ENCODE assay signal across 1 cellular context in the genomic region with DNA sequence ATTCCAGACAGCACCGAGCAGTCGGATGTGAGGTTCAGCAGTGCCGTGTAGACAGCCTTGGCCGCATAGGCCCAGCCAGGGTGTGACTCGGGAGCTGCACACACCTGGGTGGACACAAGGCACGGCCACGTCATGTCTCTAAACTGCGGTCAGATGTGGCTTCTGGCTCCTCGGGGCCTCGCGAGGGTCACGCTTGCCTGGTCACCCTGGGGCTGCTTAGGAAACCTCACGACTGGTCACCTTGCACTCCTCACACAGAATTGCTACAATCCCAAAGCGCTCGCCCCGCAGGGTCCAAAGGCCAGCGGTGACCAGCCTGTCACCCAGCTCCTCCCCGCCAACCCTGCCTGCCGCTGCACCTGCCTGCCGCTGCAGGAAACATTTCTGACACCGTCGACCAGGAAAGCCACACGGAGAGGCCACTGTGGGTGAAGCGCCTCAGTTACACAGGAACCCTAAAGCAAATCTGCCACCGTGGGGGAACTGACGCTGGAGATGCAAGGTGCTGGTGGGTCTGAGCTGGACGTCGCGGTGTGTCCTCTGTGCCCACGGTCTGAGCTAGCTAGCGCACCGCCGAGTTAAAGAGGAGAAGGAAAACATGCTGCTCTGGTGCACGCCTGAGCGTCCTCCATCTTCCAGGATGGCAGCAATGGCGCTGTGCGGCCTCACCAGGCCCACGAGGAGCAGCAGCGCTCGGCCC.
TF ChIP-seq lines count a peak whose summit lies in the region.

No MANE protein-coding gene starts in this region.

TF ChIP-seq in HepG2, 621 proteins besides CTCF, POLR2A, EP300 and RAD21 (continued from another document and continues in another):
- TF ChIP-seq ARID4A (CRISPR knock-in tag; IDR thresholded peaks at IDR 0.05; ENCODE audit: borderline replicate concordance) = peak; percentile 84; the same call in 1 of the 2 replicates
- peak; percentile 28; the same call in 1 of the 2 replicates for TF ChIP-seq PITX1 (CRISPR knock-in tag; IDR thresholded peaks at IDR 0.05)
- TF ChIP-seq ZNF724P (CRISPR knock-in tag; IDR thresholded peaks at IDR 0.05; ENCODE audit: borderline replicate concordance) = 0 out of 2 replicates have a peak, but pooled peaks have one; percentile 3
- TF ChIP-seq ZNF563 (CRISPR knock-in tag; IDR thresholded peaks at IDR 0.05) = peak; percentile 68; the same call in 1 of the 2 replicates
- TF ChIP-seq ADNP (CRISPR knock-in tag; IDR thresholded peaks at IDR 0.05) = no peak
- TF ChIP-seq CBX5 (CRISPR knock-in tag; IDR thresholded peaks at IDR 0.05; ENCODE audit: borderline replicate concordance) = peak; percentile 87
- TF ChIP-seq JUND (CRISPR knock-in tag; IDR thresholded peaks at IDR 0.05) = no peak; the same call in 1 of the 2 replicates
- TF ChIP-seq ZC3H13 (CRISPR knock-in tag; IDR thresholded peaks at IDR 0.05) = peak; percentile 95
- peak; percentile 51 for TF ChIP-seq RBFOX2 (IDR thresholded peaks at IDR 0.05; ENCODE audit: low read depth, low read length)
- TF ChIP-seq ZNF782 (CRISPR knock-in tag; IDR thresholded peaks at IDR 0.05; ENCODE audit: borderline replicate concordance) = no peak
- TF ChIP-seq, protein P1, sequence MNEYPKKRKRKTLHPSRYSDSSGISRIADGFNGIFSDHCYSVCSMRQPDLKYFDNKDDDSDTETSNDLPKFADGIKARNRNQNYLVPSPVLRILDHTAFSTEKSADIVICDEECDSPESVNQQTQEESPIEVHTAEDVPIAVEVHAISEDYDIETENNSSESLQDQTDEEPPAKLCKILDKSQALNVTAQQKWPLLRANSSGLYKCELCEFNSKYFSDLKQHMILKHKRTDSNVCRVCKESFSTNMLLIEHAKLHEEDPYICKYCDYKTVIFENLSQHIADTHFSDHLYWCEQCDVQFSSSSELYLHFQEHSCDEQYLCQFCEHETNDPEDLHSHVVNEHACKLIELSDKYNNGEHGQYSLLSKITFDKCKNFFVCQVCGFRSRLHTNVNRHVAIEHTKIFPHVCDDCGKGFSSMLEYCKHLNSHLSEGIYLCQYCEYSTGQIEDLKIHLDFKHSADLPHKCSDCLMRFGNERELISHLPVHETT (CRISPR knock-in tag; conservative IDR thresholded peaks at IDR 0.05) = 0 out of 2 replicates have a peak, but pooled peaks have one; percentile 41
- no peak for TF ChIP-seq RFX1 (IDR thresholded peaks at IDR 0.05)
- TF ChIP-seq ZNF44 (CRISPR knock-in tag; IDR thresholded peaks at IDR 0.05) = no peak
- 0 out of 2 replicates have a peak, but pooled peaks have one; percentile 39 for TF ChIP-seq RCOR2 (CRISPR knock-in tag; IDR thresholded peaks at IDR 0.05)
- TF ChIP-seq RORA (CRISPR knock-in tag; IDR thresholded peaks at IDR 0.05) = no peak
- TF ChIP-seq MTF1 (CRISPR knock-in tag; IDR thresholded peaks at IDR 0.05) = no peak
- no peak for TF ChIP-seq ZNF496 (CRISPR knock-in tag; IDR thresholded peaks at IDR 0.05; ENCODE audit: insufficient replicate concordance)
- no peak for TF ChIP-seq ARHGAP35 (CRISPR knock-in tag; IDR thresholded peaks at IDR 0.05; ENCODE audit: borderline replicate concordance)
- TF ChIP-seq HNRNPUL1 (IDR thresholded peaks at IDR 0.05; ENCODE audit: low read depth, low read length) = no peak
- 0 out of 2 replicates have a peak, but pooled peaks have one; percentile 5 for TF ChIP-seq MAFF (IDR thresholded peaks at IDR 0.05; ENCODE audit: low read depth, low read length)
- TF ChIP-seq, protein P2, sequence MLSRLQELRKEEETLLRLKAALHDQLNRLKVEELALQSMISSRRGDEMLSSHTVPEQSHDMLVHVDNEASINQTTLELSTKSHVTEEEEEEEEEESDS (CRISPR knock-in tag; IDR thresholded peaks at IDR 0.05; ENCODE audit: borderline replicate concordance) = no peak
- TF ChIP-seq, protein P3, sequence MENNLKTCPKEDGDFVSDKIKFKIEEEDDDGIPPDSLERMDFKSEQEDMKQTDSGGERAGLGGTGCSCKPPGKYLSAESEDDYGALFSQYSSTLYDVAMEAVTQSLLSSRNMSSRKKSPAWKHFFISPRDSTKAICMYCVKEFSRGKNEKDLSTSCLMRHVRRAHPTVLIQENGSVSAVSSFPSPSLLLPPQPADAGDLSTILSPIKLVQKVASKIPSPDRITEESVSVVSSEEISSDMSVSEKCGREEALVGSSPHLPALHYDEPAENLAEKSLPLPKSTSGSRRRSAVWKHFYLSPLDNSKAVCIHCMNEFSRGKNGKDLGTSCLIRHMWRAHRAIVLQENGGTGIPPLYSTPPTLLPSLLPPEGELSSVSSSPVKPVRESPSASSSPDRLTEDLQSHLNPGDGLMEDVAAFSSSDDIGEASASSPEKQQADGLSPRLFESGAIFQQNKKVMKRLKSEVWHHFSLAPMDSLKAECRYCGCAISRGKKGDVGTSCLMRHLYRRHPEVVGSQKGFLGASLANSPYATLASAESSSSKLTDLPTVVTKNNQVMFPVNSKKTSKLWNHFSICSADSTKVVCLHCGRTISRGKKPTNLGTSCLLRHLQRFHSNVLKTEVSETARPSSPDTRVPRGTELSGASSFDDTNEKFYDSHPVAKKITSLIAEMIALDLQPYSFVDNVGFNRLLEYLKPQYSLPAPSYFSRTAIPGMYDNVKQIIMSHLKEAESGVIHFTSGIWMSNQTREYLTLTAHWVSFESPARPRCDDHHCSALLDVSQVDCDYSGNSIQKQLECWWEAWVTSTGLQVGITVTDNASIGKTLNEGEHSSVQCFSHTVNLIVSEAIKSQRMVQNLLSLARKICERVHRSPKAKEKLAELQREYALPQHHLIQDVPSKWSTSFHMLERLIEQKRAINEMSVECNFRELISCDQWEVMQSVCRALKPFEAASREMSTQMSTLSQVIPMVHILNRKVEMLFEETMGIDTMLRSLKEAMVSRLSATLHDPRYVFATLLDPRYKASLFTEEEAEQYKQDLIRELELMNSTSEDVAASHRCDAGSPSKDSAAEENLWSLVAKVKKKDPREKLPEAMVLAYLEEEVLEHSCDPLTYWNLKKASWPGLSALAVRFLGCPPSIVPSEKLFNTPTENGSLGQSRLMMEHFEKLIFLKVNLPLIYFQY (CRISPR knock-in tag; IDR thresholded peaks at IDR 0.05; ENCODE audit: borderline replicate concordance) = 0 out of 2 replicates have a peak, but pooled peaks have one; percentile 44
- TF ChIP-seq, protein P4, sequence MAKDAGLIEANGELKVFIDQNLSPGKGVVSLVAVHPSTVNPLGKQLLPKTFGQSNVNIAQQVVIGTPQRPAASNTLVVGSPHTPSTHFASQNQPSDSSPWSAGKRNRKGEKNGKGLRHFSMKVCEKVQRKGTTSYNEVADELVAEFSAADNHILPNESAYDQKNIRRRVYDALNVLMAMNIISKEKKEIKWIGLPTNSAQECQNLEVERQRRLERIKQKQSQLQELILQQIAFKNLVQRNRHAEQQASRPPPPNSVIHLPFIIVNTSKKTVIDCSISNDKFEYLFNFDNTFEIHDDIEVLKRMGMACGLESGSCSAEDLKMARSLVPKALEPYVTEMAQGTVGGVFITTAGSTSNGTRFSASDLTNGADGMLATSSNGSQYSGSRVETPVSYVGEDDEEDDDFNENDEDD (CRISPR knock-in tag; IDR thresholded peaks at IDR 0.05; ENCODE audit: borderline replicate concordance) = peak; percentile 66; the same call in 1 of the 2 replicates
- TF ChIP-seq ZNF343 (CRISPR knock-in tag; IDR thresholded peaks at IDR 0.05) = 0 out of 2 replicates have a peak, but pooled peaks have one; percentile 76
- no peak for TF ChIP-seq SYNCRIP (IDR thresholded peaks at IDR 0.05; ENCODE audit: insufficient read depth, low read depth, low read length)
- peak; percentile 52 for TF ChIP-seq RBM22 (optimal IDR thresholded peaks at IDR 0.05; ENCODE audit: low read length)
- no peak for TF ChIP-seq NCOA1 (CRISPR knock-in tag; IDR thresholded peaks at IDR 0.05)
- no peak for TF ChIP-seq ZKSCAN1 (IDR thresholded peaks at IDR 0.05; ENCODE audit: low read length)
- no peak for TF ChIP-seq MYPOP (CRISPR knock-in tag; IDR thresholded peaks at IDR 0.05)
- TF ChIP-seq HOXD1 (CRISPR knock-in tag; IDR thresholded peaks at IDR 0.05) = peak; percentile 56; the same call in 1 of the 2 replicates
- TF ChIP-seq, protein P5, sequence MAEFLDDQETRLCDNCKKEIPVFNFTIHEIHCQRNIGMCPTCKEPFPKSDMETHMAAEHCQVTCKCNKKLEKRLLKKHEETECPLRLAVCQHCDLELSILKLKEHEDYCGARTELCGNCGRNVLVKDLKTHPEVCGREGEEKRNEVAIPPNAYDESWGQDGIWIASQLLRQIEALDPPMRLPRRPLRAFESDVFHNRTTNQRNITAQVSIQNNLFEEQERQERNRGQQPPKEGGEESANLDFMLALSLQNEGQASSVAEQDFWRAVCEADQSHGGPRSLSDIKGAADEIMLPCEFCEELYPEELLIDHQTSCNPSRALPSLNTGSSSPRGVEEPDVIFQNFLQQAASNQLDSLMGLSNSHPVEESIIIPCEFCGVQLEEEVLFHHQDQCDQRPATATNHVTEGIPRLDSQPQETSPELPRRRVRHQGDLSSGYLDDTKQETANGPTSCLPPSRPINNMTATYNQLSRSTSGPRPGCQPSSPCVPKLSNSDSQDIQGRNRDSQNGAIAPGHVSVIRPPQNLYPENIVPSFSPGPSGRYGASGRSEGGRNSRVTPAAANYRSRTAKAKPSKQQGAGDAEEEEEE (CRISPR knock-in tag; IDR thresholded peaks at IDR 0.05; ENCODE audit: borderline replicate concordance) = no peak; the same call in 1 of the 2 replicates
- TF ChIP-seq ZBTB42 (CRISPR knock-in tag; IDR thresholded peaks at IDR 0.05) = 0 out of 2 replicates have a peak, but pooled peaks have one; percentile 34
- TF ChIP-seq PHF8 (CRISPR knock-in tag; IDR thresholded peaks at IDR 0.05) = 0 out of 2 replicates have a peak, but pooled peaks have one; percentile 25
- TF ChIP-seq TEAD3 (CRISPR knock-in tag; optimal IDR thresholded peaks at IDR 0.05; ENCODE audit: borderline replicate concordance) = peak; percentile 69
- no peak for TF ChIP-seq ZMAT5 (CRISPR knock-in tag; IDR thresholded peaks at IDR 0.05; ENCODE audit: borderline replicate concordance, low read depth)
- no peak for TF ChIP-seq ZNF503 (CRISPR knock-in tag; IDR thresholded peaks at IDR 0.05)
- TF ChIP-seq SAP130 (CRISPR knock-in tag; IDR thresholded peaks at IDR 0.05; ENCODE audit: low read depth) = peak; percentile 82
- TF ChIP-seq ZNF234 (CRISPR knock-in tag; conservative IDR thresholded peaks at IDR 0.05) = no peak
- TF ChIP-seq ZNF547 (CRISPR knock-in tag; IDR thresholded peaks at IDR 0.05) = peak; percentile 70; the same call in 1 of the 2 replicates
- TF ChIP-seq ZNF75D (CRISPR knock-in tag; IDR thresholded peaks at IDR 0.05; ENCODE audit: borderline replicate concordance) = no peak
- no peak for TF ChIP-seq ISL2 (CRISPR knock-in tag; IDR thresholded peaks at IDR 0.05)
- no peak for TF ChIP-seq MTA3 (CRISPR knock-in tag; IDR thresholded peaks at IDR 0.05)
